In genomic region chr20:33169176-33169794, GRCh38 we compare ENCODE assay signal across 10 cellular contexts. TPM values are rescaled to one million over a fixed set of nuclear protein-coding genes. Genes with fewer than 3 reads are reported as not detected.
DNase-seq lines count a peak whose midpoint lies in the region; ATAC-seq and TF ChIP-seq lines count a peak whose summit lies in the region.
"Had no signal": no experiment of that assay in that cellular context is flagged by ENCODE, and none has a peak within 500 bp of the region (broad histone marks: within the 10 kb centered on the region; RNA-seq: fewer than 3 reads in every experiment).

No MANE protein-coding gene starts in this region.

- H3K4me3 Mint-ChIP-seq in type B pancreatic cell, result no peak overlapping the region

- H3K27me3 ChIP-seq in left ventricle myocardium inferior (ENCODE audit: low read depth) (peaks cover 38% of the 10 kb centered on the region), foreskin keratinocyte (no peaks in the 10 kb centered on the region), ascending aorta (no peaks in the 10 kb centered on the region)

- no peak for DNase-seq in left ventricle myocardium inferior
- no peak for DNase-seq in Right ventricle myocardium superior
- peak; percentile 27 for DNase-seq in RKO (ENCODE audit: low spot score)
- no peak for DNase-seq in foreskin keratinocyte
- no peak for DNase-seq in type B pancreatic cell (ENCODE audit: extremely low spot score, unreplicated experiment)
- no peak for DNase-seq in ascending aorta (ENCODE audit: low spot score in 2 of 2)
- no peak for DNase-seq in NCI-H69 (lab: John Stamatoyannopoulos, UW)
- DNase-seq in hippocampal formation (lab: John Stamatoyannopoulos, UW), result no peak

- peaks cover 12% of the 10 kb centered on the region for H3K27me3 Mint-ChIP-seq in type B pancreatic cell

- H3K36me3 Mint-ChIP-seq in type B pancreatic cell, result no peaks in the 10 kb centered on the region

- H3K4me1 Mint-ChIP-seq in type B pancreatic cell (ENCODE audit: unreplicated experiment), result no peaks in the 10 kb centered on the region

- TF ChIP-seq CTCF in left ventricle myocardium inferior (IDR thresholded peaks at IDR 0.05; ENCODE audit: borderline replicate concordance), result peak; percentile 34
- peak; percentile 56 for TF ChIP-seq CTCF in foreskin keratinocyte (conservative IDR thresholded peaks at IDR 0.05)
- peak; percentile 78 for TF ChIP-seq CTCF in type B pancreatic cell (conservative IDR thresholded peaks at IDR 0.05)
- peak in 1 of 3 experiments; percentile 20 for TF ChIP-seq CTCF in ascending aorta (IDR thresholded peaks at IDR 0.05)

- H3K4me3 ChIP-seq in left ventricle myocardium inferior (no peak overlapping the region), ascending aorta (no peak overlapping the region)
- H3K4me3 ChIP-seq: prostate gland had no signal

- H3K36me3 ChIP-seq in left ventricle myocardium inferior (no peaks in the 10 kb centered on the region), ascending aorta (no peaks in the 10 kb centered on the region)
- H3K36me3 ChIP-seq: prostate gland had no signal

- H3K4me1 ChIP-seq in left ventricle myocardium inferior, result no peaks in the 10 kb centered on the region
- no peaks in the 10 kb centered on the region for H3K4me1 ChIP-seq in foreskin keratinocyte
- H3K4me1 ChIP-seq in ascending aorta, result no peaks in the 10 kb centered on the region
- H3K4me1 ChIP-seq: prostate gland had no signal

- H3K27ac ChIP-seq in left ventricle myocardium inferior (replicated peaks) (no peak overlapping the region), foreskin keratinocyte (no peak overlapping the region), ascending aorta (no peak overlapping the region)
- H3K27ac ChIP-seq: prostate gland had no signal

- no peak overlapping the region for H3K27ac Mint-ChIP-seq in type B pancreatic cell

- H3K9me3 ChIP-seq in left ventricle myocardium inferior (replicated peaks) (peaks cover 39% of the 10 kb centered on the region), ascending aorta (peaks cover 0 to 8% of the 10 kb centered on the region in 2 donors)
- H3K9me3 ChIP-seq: prostate gland had no signal

- intact Hi-C loops in left ventricle myocardium inferior (cut with micrococcal nuclease) (no loop called here), Right ventricle myocardium superior (cut with DNase I) (no loop called here), ascending aorta (cut with DNase I) (no loop called here)

- ATAC-seq in Right ventricle myocardium superior (ENCODE audit: poor library complexity), result no peak
- no peak for ATAC-seq in foreskin keratinocyte

- peaks cover 12% of the 10 kb centered on the region for H3K9me3 Mint-ChIP-seq in type B pancreatic cell

RNA-seq across cellular contexts. Expression of gene BPIFA2, which starts 1.3 kb away (rescaled TPM):
- total RNA-seq in left ventricle myocardium inferior (not detected), Right ventricle myocardium superior (not detected), foreskin keratinocyte (not detected in 2 replicates), type B pancreatic cell (ENCODE audit: low replicate concordance) (not detected in 2 replicates), ascending aorta (not detected)
- not detected in 2 replicates for polyA plus RNA-seq in foreskin keratinocyte
- total RNA-seq: prostate gland had no signal
- polyA plus RNA-seq: esophagus had no signal

RNA-seq across cellular contexts. Expression of gene BPIFA3, which starts 47.9 kb away (rescaled TPM):
- not detected for total RNA-seq in left ventricle myocardium inferior
- total RNA-seq in Right ventricle myocardium superior, result not detected
- total RNA-seq in foreskin keratinocyte, result not detected in 2 replicates
- not detected in 2 replicates for polyA plus RNA-seq in foreskin keratinocyte
- total RNA-seq in type B pancreatic cell (ENCODE audit: low replicate concordance), result not detected in 2 replicates
- total RNA-seq in ascending aorta, result not detected
- polyA plus RNA-seq: esophagus had no signal
